Comparison of ENCODE assay signal across 10 cellular contexts in the genomic region with DNA sequence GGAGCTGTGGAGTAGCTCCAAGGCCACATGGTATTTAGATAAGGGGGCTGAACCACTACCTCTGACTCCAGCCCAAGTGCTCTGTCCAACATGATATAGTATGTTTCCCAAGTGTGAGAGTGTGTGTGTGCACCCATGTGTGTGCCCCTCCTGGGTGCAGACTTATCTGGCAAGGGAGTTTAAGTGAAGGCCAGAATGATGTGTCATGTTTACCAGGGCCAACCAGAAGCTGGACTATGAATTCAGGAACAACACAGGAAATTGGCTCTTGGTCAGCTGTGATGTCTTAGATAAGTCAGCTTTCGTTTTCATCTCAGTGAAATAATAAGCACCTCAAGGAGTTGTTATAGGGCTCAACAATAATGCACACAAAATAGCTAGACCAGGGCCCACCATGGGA.
A peak's percentile ranks its signal among the peaks of the same experiment; 100 is the strongest.
DNase-seq lines count a peak whose midpoint lies in the region; ATAC-seq and TF ChIP-seq lines count a peak whose summit lies in the region.
"Had no signal": no experiment of that assay in that cellular context is flagged by ENCODE, and none has a peak within 500 bp of the region (broad histone marks: within the 10 kb centered on the region; RNA-seq: fewer than 3 reads in every experiment).

No MANE protein-coding gene starts in this region.

- no peak overlapping the region for H2BK120ac ChIP-seq in neuronal stem cell (ENCODE audit: low read depth, low read length)

- H3K9me3 ChIP-seq in HEK293 (ENCODE audit: control insufficient read depth, insufficient read depth, low read depth, low read length), result no peaks in the 10 kb centered on the region
- no peaks in the 10 kb centered on the region for H3K9me3 ChIP-seq in uterus
- peaks cover 4 to 5% of the 10 kb centered on the region in 2 donors for H3K9me3 ChIP-seq in neuronal stem cell (replicated peaks in 1 of 2; ENCODE audit: control insufficient read depth in 2 of 2, insufficient read depth in 1 of 2, low read depth in 1 of 2, low read length in 2 of 2)
- H3K9me3 ChIP-seq: psoas muscle had no signal

- no peaks in the 10 kb centered on the region for H3K9me3 Mint-ChIP-seq in activated T-cell treated with anti-CD3 and anti-CD28 coated beads, Interleukin-2, amount 50 U/mL, for 4 hours

- H3K4me2 ChIP-seq in neuronal stem cell (ENCODE audit: insufficient read depth, low read length, poor library complexity, severe bottlenecking), result no peak overlapping the region

- peak; percentile 61 for DNase-seq in islet precursor cell
- peak in 1 of 2 donors; percentile 59 for DNase-seq in uterus
- DNase-seq in activated naive CD4-positive, alpha-beta T cell treated with anti-CD3 and anti-CD28 coated beads, Interleukin-2, amount 50 U/mL, for 16 hours, result no peak
- no peak for DNase-seq in neuronal stem cell (ENCODE audit: low spot score)
- no peak for DNase-seq in activated T-cell treated with anti-CD3 and anti-CD28 coated beads, Interleukin-2, amount 50 U/mL, for 1 hour
- no peak for DNase-seq in activated T-cell treated with anti-CD3 and anti-CD28 coated beads, Interleukin-2, amount 50 U/mL, for 4 hours
- DNase-seq: activated CD8-positive, alpha-beta memory T cell treated with anti-CD3 and anti-CD28 coated beads, Interleukin-2, amount 10 ng/mL, durations not matched to agents 7 days and 5 days; psoas muscle had no signal

- H3K36me3 ChIP-seq in HEK293 (ENCODE audit: control insufficient read depth in 2 of 2, insufficient read depth in 1 of 2, low read length in 2 of 2) (no peaks in the 10 kb centered on the region), uterus (no peaks in the 10 kb centered on the region), neuronal stem cell (replicated peaks in 1 of 2; ENCODE audit: control insufficient read depth in 2 of 2, insufficient read depth in 2 of 2, low read length in 2 of 2) (peaks cover 0 to 27% of the 10 kb centered on the region in 2 donors)

- TF ChIP-seq CTCF in HEK293 (tag by site-specific recombination; IDR thresholded peaks at IDR 0.05) (no peak), VCaP (conservative IDR thresholded peaks at IDR 0.05) (no peak), uterus (IDR thresholded peaks at IDR 0.05) (no peak)

- no peak for ATAC-seq in activated T-cell treated with anti-CD3 and anti-CD28 coated beads, Interleukin-2, amount 50 U/mL, for 4 hours
- ATAC-seq: activated CD8-positive, alpha-beta memory T cell treated with anti-CD3 and anti-CD28 coated beads, Interleukin-2, amount 10 ng/mL, durations not matched to agents 7 days and 5 days had no signal

- TF ChIP-seq POLR2A in uterus (IDR thresholded peaks at IDR 0.05), result no peak

- no peak overlapping the region for H4K8ac ChIP-seq in neuronal stem cell (ENCODE audit: low read depth, low read length)

- H3K4me1 ChIP-seq in HEK293 (ENCODE audit: control insufficient read depth, insufficient read depth, low read length) (no peaks in the 10 kb centered on the region), uterus (peaks cover 0 to 12% of the 10 kb centered on the region in 2 donors), neuronal stem cell (ENCODE audit: control insufficient read depth in 2 of 2, insufficient read depth in 1 of 2, low read depth in 1 of 2, low read length in 2 of 2) (no peaks in the 10 kb centered on the region)

- no peak overlapping the region for H3K18ac ChIP-seq in neuronal stem cell (ENCODE audit: low read length)

- no peak overlapping the region for H4K91ac ChIP-seq in neuronal stem cell (ENCODE audit: low read depth, low read length, poor library complexity)

- intact Hi-C loops in uterus (cut with DNase I; ENCODE audit: low total_unique reads), result no loop called here

- CTCF ChIA-PET in HEK293 (lab: Yijun Ruan, JAX), result interaction anchor here (0.8 to 1.0 kb wide), 2 partner anchors 14 to 87 kb away, joined by 3 to 4 read pairs; no protein-coding TSS in a partner anchor

- H3K27me3 ChIP-seq in uterus (no peaks in the 10 kb centered on the region), neuronal stem cell (ENCODE audit: control insufficient read depth in 3 of 3, insufficient read depth in 3 of 3, low read depth in 1 of 3, low read length in 3 of 3) (no peaks in the 10 kb centered on the region)

- no peak overlapping the region for H2BK15ac ChIP-seq in neuronal stem cell (ENCODE audit: low read length)

- no peak overlapping the region for H3K23ac ChIP-seq in neuronal stem cell (ENCODE audit: low read depth, low read length, poor library complexity)

- H2BK12ac ChIP-seq in neuronal stem cell (ENCODE audit: low read length), result no peak overlapping the region

- POLR2A ChIA-PET in HEK293 (lab: Yijun Ruan, JAX), result interaction anchor here (0.6 to 0.9 kb wide), 2 partner anchors 8 to 85 kb away, joined by 3 read pairs; no protein-coding TSS in a partner anchor

- H3K9ac ChIP-seq in neuronal stem cell (ENCODE audit: low read depth, low read length, poor library complexity), result no peak overlapping the region

- H3K4me3 Mint-ChIP-seq in activated T-cell treated with anti-CD3 and anti-CD28 coated beads, Interleukin-2, amount 50 U/mL, for 4 hours, result no peak overlapping the region
- H3K4me3 Mint-ChIP-seq: activated CD8-positive, alpha-beta memory T cell treated with anti-CD3 and anti-CD28 coated beads, Interleukin-2, amount 10 ng/mL, durations not matched to agents 7 days and 5 days had no signal

- H2AK5ac ChIP-seq in neuronal stem cell (ENCODE audit: low read depth, low read length), result no peak overlapping the region

- no peak overlapping the region for H2AFZ ChIP-seq in neuronal stem cell (ENCODE audit: low read length)

- no peak overlapping the region for H3K4ac ChIP-seq in neuronal stem cell (ENCODE audit: low read length)

- no peak overlapping the region for H3K27ac ChIP-seq in HEK293 (ENCODE audit: extremely low read depth, low read depth, low read length)
- H3K27ac ChIP-seq in VCaP, result peak overlapping the region; percentile 76
- peak overlapping the region; percentile 66 to 92 for H3K27ac ChIP-seq in uterus
- H3K27ac ChIP-seq in neuronal stem cell (replicated peaks; ENCODE audit: low read length), result no peak overlapping the region

- no peak overlapping the region for H2BK5ac ChIP-seq in neuronal stem cell (ENCODE audit: low read length)

- no peaks in the 10 kb centered on the region for H3K27me3 Mint-ChIP-seq in activated T-cell treated with anti-CD3 and anti-CD28 coated beads, Interleukin-2, amount 50 U/mL, for 4 hours (ENCODE audit: low read depth)

- no CpG with 5 or more reads among the region's 1 CpG for WGBS in neuronal stem cell (ENCODE audit: extremely low coverage in 2 of 2, insufficient read length in 2 of 2, insufficient replicate concordance in 1 of 2), 2 donors

- H3K4me3 ChIP-seq in HEK293 (ENCODE audit: low read depth, low read length) (no peak overlapping the region), uterus (no peak overlapping the region), neuronal stem cell (ENCODE audit: low read length in 2 of 2) (no peak overlapping the region)
- H3K4me3 ChIP-seq: psoas muscle had no signal

- no peaks in the 10 kb centered on the region for H3K4me1 Mint-ChIP-seq in activated T-cell treated with anti-CD3 and anti-CD28 coated beads, Interleukin-2, amount 50 U/mL, for 4 hours (ENCODE audit: low read depth)

- no peaks in the 10 kb centered on the region for H3K36me3 Mint-ChIP-seq in activated T-cell treated with anti-CD3 and anti-CD28 coated beads, Interleukin-2, amount 50 U/mL, for 4 hours (ENCODE audit: insufficient read depth)
- H3K36me3 Mint-ChIP-seq: activated CD8-positive, alpha-beta memory T cell treated with anti-CD3 and anti-CD28 coated beads, Interleukin-2, amount 10 ng/mL, durations not matched to agents 7 days and 5 days had no signal

- H3K79me1 ChIP-seq in neuronal stem cell (ENCODE audit: low read depth, low read length), result no peaks in the 10 kb centered on the region

- no peak overlapping the region for H3K14ac ChIP-seq in neuronal stem cell (ENCODE audit: low read length)

TF ChIP-seq in HEK293, 187 proteins besides CTCF, POLR2A, EP300 and RAD21:
- TF ChIP-seq KLF9 (tag by site-specific recombination; IDR thresholded peaks at IDR 0.05; ENCODE audit: low read depth), result no peak
- TF ChIP-seq ZSCAN23 (tag by site-specific recombination; IDR thresholded peaks at IDR 0.05), result no peak
- no peak for TF ChIP-seq ZNF416 (tag by site-specific recombination; IDR thresholded peaks at IDR 0.05)
- no peak for TF ChIP-seq ZEB2 (tag by site-specific recombination; IDR thresholded peaks at IDR 0.05)
- TF ChIP-seq REST (tag by site-specific recombination; IDR thresholded peaks at IDR 0.05), result peak; percentile 49; the same call in 1 of the 2 replicates
- TF ChIP-seq ZNF624 (tag by site-specific recombination; IDR thresholded peaks at IDR 0.05), result no peak
- TF ChIP-seq ZNF768 (tag by site-specific recombination; IDR thresholded peaks at IDR 0.05), result no peak

Comparison
In these comparisons a context has a peak if more than half of its experiments do, and no peak if none do; other contexts are left out.
1. H3K27ac ChIP-seq: peak in VCaP (single experiment) and uterus (2 of 2); none in HEK293 (single experiment) and neuronal stem cell (single experiment).